ENCODE assay signal across 16 cellular contexts in the genomic region with DNA sequence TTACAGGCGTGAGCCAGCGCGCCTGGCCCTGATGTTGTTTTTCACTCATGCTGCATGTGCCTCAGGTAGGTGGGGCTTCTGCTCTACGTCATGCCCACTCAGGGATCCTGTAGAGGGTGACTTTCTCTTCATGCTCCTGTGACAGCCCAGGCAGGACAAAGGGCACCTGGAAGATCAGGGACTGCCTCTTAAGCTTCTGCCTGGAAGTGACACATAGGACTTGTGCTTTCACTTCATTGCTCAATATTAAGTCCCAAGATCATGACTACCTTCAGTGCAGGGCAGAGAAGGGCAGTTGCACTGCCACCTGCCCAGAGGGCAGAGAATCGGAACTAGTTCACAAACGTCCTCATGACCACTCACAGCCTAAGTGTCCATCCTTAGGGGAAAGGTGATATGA.
DNase-seq lines count a peak whose midpoint lies in the region; ATAC-seq and TF ChIP-seq lines count a peak whose summit lies in the region.
"Had no signal": no experiment of that assay in that cellular context is flagged by ENCODE, and none has a peak within 500 bp of the region (broad histone marks: within the 10 kb centered on the region; RNA-seq: fewer than 3 reads in every experiment).

No MANE protein-coding gene starts in this region.

- ATAC-seq in PC-3 (peak; percentile 15; the same call in 1 of the 2 replicates), body of pancreas (no peak)

- no peaks in the 10 kb centered on the region for H3K9me2 ChIP-seq in PC-3 (replicated peaks; ENCODE audit: low read length)

- no peaks in the 10 kb centered on the region for H3K9me3 ChIP-seq in PC-3 (ENCODE audit: low read length)
- no peaks in the 10 kb centered on the region for H3K9me3 ChIP-seq in body of pancreas
- H3K9me3 ChIP-seq: HAP-1 had no signal

- H3K27me3 ChIP-seq in PC-3 (ENCODE audit: low read length) (no peaks in the 10 kb centered on the region), body of pancreas (no peaks in the 10 kb centered on the region)
- H3K27me3 ChIP-seq: BLaER1 had no signal

- no peaks in the 10 kb centered on the region for H3K36me3 ChIP-seq in PC-3 (ENCODE audit: low read depth, low read length)
- no peaks in the 10 kb centered on the region for H3K36me3 ChIP-seq in body of pancreas (replicated peaks in 1 of 2; ENCODE audit: insufficient read depth in 1 of 2, low read depth in 2 of 2)
- H3K36me3 ChIP-seq: BLaER1, HAP-1 had no signal

- H2AFZ ChIP-seq in PC-3 (ENCODE audit: low read length): no peak overlapping the region

- TF ChIP-seq CTCF in PC-3 (conservative IDR thresholded peaks at IDR 0.05; ENCODE audit: low read depth, low read length): no peak
- no peak for TF ChIP-seq CTCF in epithelial cell of esophagus (IDR thresholded peaks at IDR 0.05; ENCODE audit: insufficient read depth, low read depth, low read length, missing control alignments)
- no peak for TF ChIP-seq CTCF in body of pancreas (IDR thresholded peaks at IDR 0.05)

- H3K4me3 ChIP-seq in PC-3 (ENCODE audit: low read length) (no peak overlapping the region), epithelial cell of esophagus (ENCODE audit: low read length) (no peak overlapping the region), body of pancreas (no peak overlapping the region)
- H3K4me3 ChIP-seq: BLaER1, HAP-1 had no signal

- no TSS peak for BruUV-seq in PC-3 (replicated peaks; lab: Mats Ljungman, UMichigan)

- 75 to 85% methylated on average over 3 to 6 of the region's 6 CpGs for WGBS in body of pancreas, 2 donors

- H3K9ac ChIP-seq in PC-3 (ENCODE audit: low read length): no peak overlapping the region
- H3K9ac ChIP-seq: BLaER1 had no signal

- CTCF ChIA-PET in PC-3 (lab: Charles Lee): no interaction called here

- no peaks in the 10 kb centered on the region for H4K20me1 ChIP-seq in PC-3 (ENCODE audit: low read length)
- H4K20me1 ChIP-seq: BLaER1 had no signal

- H3K27ac ChIP-seq in PC-3 (ENCODE audit: low read length): no peak overlapping the region
- H3K27ac ChIP-seq in body of pancreas: no peak overlapping the region
- H3K27ac ChIP-seq: BLaER1 had no signal

- POLR2A ChIA-PET in PC-3 (lab: Charles Lee; ENCODE audit: unreplicated experiment): no interaction called here

- peak; percentile 68 for DNase-seq in SIG-M5 treated with dmso at 0.1 percent for 504 hours (lab: John Stamatoyannopoulos, UW; ENCODE audit: unreplicated experiment)
- no peak for DNase-seq in SIG-M5 (lab: John Stamatoyannopoulos, UW)
- DNase-seq in PC-3: peak; percentile 34
- DNase-seq in epithelial cell of esophagus (ENCODE audit: low read depth): peak; percentile 7
- DNase-seq in renal cortical epithelial cell (ENCODE audit: low read depth): peak; percentile 61
- no peak for DNase-seq in NCI-H187 (lab: John Stamatoyannopoulos, UW)
- DNase-seq in C1 segment of cervical spinal cord (lab: John Stamatoyannopoulos, UW): no peak
- DNase-seq in body of pancreas: no peak
- DNase-seq: 8988T; AML-193; CD4-positive, CD25-positive, alpha-beta regulatory T cell; DMS 273 treated with DMSO at 0.1 percent for 48 hours; GOT3; HFFc6 had no signal

- no peak for TF ChIP-seq POLR2A in body of pancreas (IDR thresholded peaks at IDR 0.05)

- H3K79me2 ChIP-seq in PC-3 (ENCODE audit: low read length): no peaks in the 10 kb centered on the region

- no peak overlapping the region for H3K4me2 ChIP-seq in PC-3 (ENCODE audit: low read length)
- H3K4me2 ChIP-seq: BLaER1 had no signal

- H3K4me1 ChIP-seq in PC-3 (ENCODE audit: insufficient read depth, low read length) (no peaks in the 10 kb centered on the region), body of pancreas (no peaks in the 10 kb centered on the region)

- no peaks in the 10 kb centered on the region for H3F3A ChIP-seq in PC-3 (ENCODE audit: low read length, unreplicated experiment)

- intact Hi-C loops in PC-3 (cut with micrococcal nuclease): no loop called here
- intact Hi-C loops in body of pancreas (cut with DNase I): no loop called here

Comparison
In these comparisons a context has a peak if more than half of its experiments do, and no peak if none do; other contexts are left out.
1. DNase-seq: peak in SIG-M5 treated with dmso at 0.1 percent for 504 hours (single experiment), PC-3 (single experiment), epithelial cell of esophagus (single experiment) and renal cortical epithelial cell (single experiment); none in SIG-M5 (single experiment), NCI-H187 (0 of 2), C1 segment of cervical spinal cord (0 of 14) and body of pancreas (0 of 4).